ENCODE assay signal across 4 cellular contexts in genomic region chr7:144303607-144304006, GRCh38. TPM values are rescaled to one million over a fixed set of nuclear protein-coding genes. Genes with fewer than 3 reads are reported as not detected.
"Had no signal": no experiment of that assay in that cellular context is flagged by ENCODE, and none has a peak within 500 bp of the region (broad histone marks: within the 10 kb centered on the region; RNA-seq: fewer than 3 reads in every experiment).

No MANE protein-coding gene starts in this region.

RNA-seq across cellular contexts. Expression of gene OR2A1, which starts 8.6 kb away (rescaled TPM):
- total RNA-seq: suprapubic skin, transverse colon, upper lobe of right lung, ureter had no signal
